In genomic region chr3:14564741-14565140, GRCh38 we compare ENCODE assay signal across 1 cellular context.
TF ChIP-seq lines count a peak whose summit lies in the region.

No MANE protein-coding gene starts in this region.

TF ChIP-seq in H1, 55 proteins besides CTCF, POLR2A, EP300 and RAD21:
- no peak for TF ChIP-seq CBX5 (IDR thresholded peaks at IDR 0.05; ENCODE audit: low read depth, low read length)
- TF ChIP-seq EGR1 (IDR thresholded peaks at IDR 0.05; ENCODE audit: borderline replicate concordance, low read depth, low read length) = no peak
- no peak for TF ChIP-seq SIRT6 (IDR thresholded peaks at IDR 0.05; ENCODE audit: low read length)
- TF ChIP-seq HDAC6 (IDR thresholded peaks at IDR 0.05; ENCODE audit: low read depth, low read length) = no peak
- TF ChIP-seq SUZ12 (IDR thresholded peaks at IDR 0.05; ENCODE audit: low read length) = no peak
- TF ChIP-seq TAF7 (optimal IDR thresholded peaks at IDR 0.05; ENCODE audit: borderline replicate concordance, low read depth, low read length) = peak; percentile 88
- TF ChIP-seq NANOG (IDR thresholded peaks at IDR 0.05; ENCODE audit: insufficient read depth, low read depth, low read length, poor library complexity, severe bottlenecking) = no peak
TF ChIP-seq in H1: peak in this region for 1.
